Comparison of ENCODE assay signal across 17 cellular contexts in genomic region chr21:38756746-38757145, GRCh38. TPM values are rescaled to one million over a fixed set of nuclear protein-coding genes. Genes with fewer than 3 reads are reported as not detected.
A peak's percentile ranks its signal among the peaks of the same experiment; 100 is the strongest.
DNase-seq lines count a peak whose midpoint lies in the region; ATAC-seq and TF ChIP-seq lines count a peak whose summit lies in the region.
"Had no signal": no experiment of that assay in that cellular context is flagged by ENCODE, and none has a peak within 500 bp of the region (broad histone marks: within the 10 kb centered on the region; RNA-seq: fewer than 3 reads in every experiment).

No MANE protein-coding gene starts in this region.

- H3K9me3 ChIP-seq in Panc1 (ENCODE audit: control insufficient read depth, insufficient read depth, low read depth, low read length) (no peaks in the 10 kb centered on the region), endodermal cell (ENCODE audit: control insufficient read depth, low read length) (peaks cover 4% of the 10 kb centered on the region), right lobe of liver (no peaks in the 10 kb centered on the region)
- H3K9me3 ChIP-seq: colonic mucosa had no signal

- DNase-seq in BJ (ENCODE audit: low read depth), result peak; percentile 73
- DNase-seq in Panc1 (ENCODE audit: low read depth, low spot score), result no peak
- DNase-seq in fibroblast of mammary gland (ENCODE audit: low read depth), result peak; percentile 63
- peak; percentile 49 for DNase-seq in renal cortical epithelial cell (ENCODE audit: low read depth)
- DNase-seq in endodermal cell, result no peak
- DNase-seq in right lobe of liver, result no peak
- no peak for DNase-seq in stimulated activated CD4-positive, alpha-beta T cell treated with anti-CD3 and anti-CD28 coated beads, Interleukin-2, amount 100 ng/mL, for 24 hours
- DNase-seq: activated naive CD4-positive, alpha-beta T cell treated with anti-CD3 and anti-CD28 coated beads, Interleukin-2, amount 10 ng/mL, durations not matched to agents 7 days and 5 days; CD4-positive, alpha-beta T cell; colonic mucosa; GF-D8; left cardiac atrium; NCI-H510A; nephron progenitor cell; RPMI8226; stimulated activated CD8-positive, alpha-beta memory T cell treated with anti-CD3 and anti-CD28 coated beads, Interleukin-4, amount 100 ng/mL, for 48 hours had no signal

- WGBS in endodermal cell (ENCODE audit: insufficient coverage in 1 of 2, insufficient read length in 1 of 2), 2 experiments, result 96 to 100% methylated on average over 1 to 2 of the region's 3 CpGs
- 88% methylated on average over 3 of the region's 3 CpGs for WGBS in right lobe of liver (ENCODE audit: insufficient coverage, low coverage, low lambda C conversion rate, missing lambda C conversion rate)

- H3K4me3 ChIP-seq in BJ (ENCODE audit: low read depth, low read length) (no peak overlapping the region), Panc1 (ENCODE audit: low read depth in 2 of 2, low read length in 2 of 2) (no peak overlapping the region), fibroblast of mammary gland (ENCODE audit: control insufficient read depth, low read depth, low read length) (no peak overlapping the region), endodermal cell (ENCODE audit: low read length) (no peak overlapping the region), right lobe of liver (no peak overlapping the region)
- H3K4me3 ChIP-seq: colonic mucosa had no signal

- H3K9ac ChIP-seq in endodermal cell (ENCODE audit: extremely low read depth, low read length, poor library complexity, severe bottlenecking), result no peak overlapping the region

- H3K27ac Mint-ChIP-seq in endodermal cell, result no peak overlapping the region
- H3K27ac Mint-ChIP-seq: activated naive CD4-positive, alpha-beta T cell treated with anti-CD3 and anti-CD28 coated beads, Interleukin-2, amount 10 ng/mL, durations not matched to agents 7 days and 5 days; CD4-positive, alpha-beta T cell; nephron progenitor cell had no signal

- no peak for TF ChIP-seq POLR2A in right lobe of liver (IDR thresholded peaks at IDR 0.05)

- BruUV-seq in Panc1 (replicated peaks; lab: Mats Ljungman, UMichigan), result no TSS peak

- H3K27ac ChIP-seq in Panc1 (ENCODE audit: low read length), result peak overlapping the region; percentile 55; the same call in 1 of the 2 replicates
- H3K27ac ChIP-seq in endodermal cell (ENCODE audit: low read depth, low read length), result no peak overlapping the region
- H3K27ac ChIP-seq in right lobe of liver, result no peak overlapping the region

- POLR2A ChIA-PET in BJ (lab: Charles Lee), result no interaction called here
- POLR2A ChIA-PET in Panc1 (lab: Charles Lee), result no interaction called here

- H3K27me3 Mint-ChIP-seq in endodermal cell (ENCODE audit: insufficient read depth), result peaks cover 7% of the 10 kb centered on the region
- H3K27me3 Mint-ChIP-seq: CD4-positive, alpha-beta T cell had no signal

- peaks cover 20% of the 10 kb centered on the region for H3K4me1 Mint-ChIP-seq in endodermal cell

- H3K9me3 Mint-ChIP-seq in endodermal cell, result peaks cover 2% of the 10 kb centered on the region
- H3K9me3 Mint-ChIP-seq: activated naive CD4-positive, alpha-beta T cell treated with anti-CD3 and anti-CD28 coated beads, Interleukin-2, amount 10 ng/mL, durations not matched to agents 7 days and 5 days; CD4-positive, alpha-beta T cell; nephron progenitor cell had no signal

- intact Hi-C loops in Panc1 (cut with micrococcal nuclease; ENCODE audit: unreplicated experiment), result no loop called here
- intact Hi-C loops in right lobe of liver (cut with DNase I), result no loop called here

- H3K4me1 ChIP-seq in Panc1 (ENCODE audit: control insufficient read depth, insufficient read depth, low read length), result peaks cover 16% of the 10 kb centered on the region
- peaks cover 6% of the 10 kb centered on the region for H3K4me1 ChIP-seq in endodermal cell (ENCODE audit: control insufficient read depth, insufficient read depth, low read length)
- no peaks in the 10 kb centered on the region for H3K4me1 ChIP-seq in right lobe of liver
- H3K4me1 ChIP-seq: colonic mucosa had no signal

- CTCF ChIA-PET in BJ (lab: Yijun Ruan, JAX) (interaction anchor here (1.1 to 2.1 kb wide), 3 partner anchors 16 to 370 kb away, joined by 3 to 7 read pairs (median 5); no protein-coding TSS in a partner anchor), Panc1 (lab: Charles Lee) (no interaction called here)

- H3K4me3 Mint-ChIP-seq in endodermal cell, result no peak overlapping the region
- H3K4me3 Mint-ChIP-seq: activated naive CD4-positive, alpha-beta T cell treated with anti-CD3 and anti-CD28 coated beads, Interleukin-2, amount 10 ng/mL, durations not matched to agents 7 days and 5 days; CD4-positive, alpha-beta T cell; nephron progenitor cell had no signal

- ATAC-seq in Panc1 (no peak), GM21447 (IDR thresholded peaks at IDR 0.05; ENCODE audit: unreplicated experiment) (no peak), right lobe of liver (no peak)

- TF ChIP-seq CTCF in BJ (IDR thresholded peaks at IDR 0.05; ENCODE audit: insufficient read depth, low read depth, low read length), result no peak
- no peak for TF ChIP-seq CTCF in Panc1 (IDR thresholded peaks at IDR 0.05)
- no peak for TF ChIP-seq CTCF in fibroblast of mammary gland (conservative IDR thresholded peaks at IDR 0.05; ENCODE audit: control insufficient read depth, insufficient read depth, low read depth, low read length)
- no peak for TF ChIP-seq CTCF in endodermal cell (conservative IDR thresholded peaks at IDR 0.05)
- no peak for TF ChIP-seq CTCF in right lobe of liver (IDR thresholded peaks at IDR 0.05)

- no peaks in the 10 kb centered on the region for H3K36me3 ChIP-seq in BJ (ENCODE audit: control insufficient read depth, insufficient read depth, low read length)
- H3K36me3 ChIP-seq in Panc1 (ENCODE audit: control insufficient read depth, insufficient read depth, low read length), result no peaks in the 10 kb centered on the region
- H3K36me3 ChIP-seq in endodermal cell (ENCODE audit: control insufficient read depth, insufficient read depth, low read length), result no peaks in the 10 kb centered on the region
- H3K36me3 ChIP-seq in right lobe of liver, result no peaks in the 10 kb centered on the region
- H3K36me3 ChIP-seq: colonic mucosa had no signal

- H3K36me3 Mint-ChIP-seq in endodermal cell (ENCODE audit: low read depth), result no peaks in the 10 kb centered on the region
- H3K36me3 Mint-ChIP-seq: activated naive CD4-positive, alpha-beta T cell treated with anti-CD3 and anti-CD28 coated beads, Interleukin-2, amount 10 ng/mL, durations not matched to agents 7 days and 5 days had no signal

- no peaks in the 10 kb centered on the region for H3K27me3 ChIP-seq in BJ (ENCODE audit: control insufficient read depth, insufficient read depth, low read length)
- no peaks in the 10 kb centered on the region for H3K27me3 ChIP-seq in Panc1 (ENCODE audit: control insufficient read depth, insufficient read depth, low read length)
- no peaks in the 10 kb centered on the region for H3K27me3 ChIP-seq in endodermal cell (ENCODE audit: control insufficient read depth, insufficient read depth, low read length, poor library complexity, severe bottlenecking)
- H3K27me3 ChIP-seq in right lobe of liver, result no peaks in the 10 kb centered on the region
- H3K27me3 ChIP-seq: colonic mucosa had no signal

- in situ Hi-C loops in Panc1 (cut with HindIII; ENCODE audit: low pct_unique_long_range_greater_than_20kb, low sequenced_read_pairs), result no loop called here

RNA-seq across cellular contexts. Expression of gene ETS2, which starts 49.0 kb away (rescaled TPM):
- polyA plus RNA-seq in BJ (2011; rRNA removed), result 14.1 and 18.8 TPM in 2 replicates
- polyA minus RNA-seq in BJ (2011; rRNA and poly(A)+ RNA removed), result 11.4 and 15.7 TPM in 2 replicates
- total RNA-seq in Panc1 (2021; ENCODE audit: unreplicated experiment) (132 TPM), renal cortical epithelial cell (20.8 and 35.3 TPM in 2 replicates), endodermal cell (100 to 1,000 TPM in 1 of 2 donors, 10 to 100 TPM in 1; 98.4 to 102 TPM), right lobe of liver (100 to 1,000 TPM in 4 of 6 experiments, 10 to 100 TPM in 2; 38.3 to 252 (median 129) TPM)
- 62.0 TPM for polyA plus RNA-seq in Panc1 (2012; ENCODE audit: insufficient read length)
- polyA plus RNA-seq in endodermal cell (2013, experiment 1 of 2), result 25.0 TPM
- polyA plus RNA-seq in endodermal cell (2013, experiment 2 of 2), result 24.8 TPM

Comparison
In these comparisons a context has a peak if more than half of its experiments do, and no peak if none do; other contexts are left out.
1. DNase-seq: peak in BJ (single experiment), fibroblast of mammary gland (single experiment) and renal cortical epithelial cell (single experiment); none in Panc1 (single experiment), endodermal cell (single experiment), right lobe of liver (0 of 3) and stimulated activated CD4-positive, alpha-beta T cell treated with anti-CD3 and anti-CD28 coated beads, Interleukin-2, amount 100 ng/mL, for 24 hours (0 of 2).